In the genomic region with DNA sequence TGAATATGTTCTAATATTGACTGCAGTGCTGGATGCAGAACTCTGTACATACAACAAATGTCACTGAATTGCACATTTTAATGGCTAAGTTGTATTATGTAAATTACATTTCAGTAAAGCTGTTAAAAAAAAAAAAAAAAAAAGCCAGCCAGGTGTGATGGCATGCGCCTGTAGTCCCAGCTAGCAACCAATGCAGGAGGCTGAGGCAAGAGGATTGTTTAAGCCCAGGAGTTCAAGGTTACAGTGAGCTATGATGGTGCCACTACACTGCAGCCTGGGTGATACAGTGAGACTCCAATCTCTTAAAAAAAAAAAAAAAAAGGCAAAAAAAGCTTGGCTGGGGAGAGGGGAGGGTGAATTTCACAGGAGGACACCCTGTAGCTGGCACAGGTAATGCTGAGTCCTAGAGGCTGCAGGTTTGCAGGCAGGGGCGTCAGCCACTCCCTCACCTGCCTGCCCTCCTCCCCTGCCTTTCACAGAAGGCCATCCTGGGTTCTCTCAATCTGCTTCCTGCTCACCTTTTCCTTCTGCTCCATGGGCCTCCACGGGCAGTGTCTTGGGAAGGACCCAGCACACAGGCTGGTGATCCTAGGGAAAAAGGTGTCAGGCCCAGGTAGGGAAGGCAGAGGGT, we compare ENCODE assay signal across 1 cellular context.
TF ChIP-seq lines count a peak whose summit lies in the region.

No MANE protein-coding gene starts in this region.

TF ChIP-seq in HepG2, 621 proteins besides CTCF, POLR2A, EP300 and RAD21:
- TF ChIP-seq ZC3H13 (CRISPR knock-in tag; IDR thresholded peaks at IDR 0.05), result no peak
- TF ChIP-seq, protein P1, sequence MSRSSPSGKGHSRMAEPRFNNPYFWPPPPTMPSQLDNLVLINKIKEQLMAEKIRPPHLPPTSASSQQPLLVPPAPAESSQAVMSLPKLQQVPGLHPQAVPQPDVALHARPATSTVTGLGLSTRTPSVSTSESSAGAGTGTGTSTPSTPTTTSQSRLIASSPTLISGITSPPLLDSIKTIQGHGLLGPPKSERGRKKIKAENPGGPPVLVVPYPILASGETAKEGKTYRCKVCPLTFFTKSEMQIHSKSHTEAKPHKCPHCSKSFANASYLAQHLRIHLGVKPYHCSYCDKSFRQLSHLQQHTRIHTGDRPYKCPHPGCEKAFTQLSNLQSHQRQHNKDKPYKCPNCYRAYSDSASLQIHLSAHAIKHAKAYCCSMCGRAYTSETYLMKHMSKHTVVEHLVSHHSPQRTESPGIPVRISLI (CRISPR knock-in tag; IDR thresholded peaks at IDR 0.05; ENCODE audit: borderline replicate concordance), result peak; percentile 82
- no peak for TF ChIP-seq CCAR2 (optimal IDR thresholded peaks at IDR 0.05; ENCODE audit: low read depth, low read length)
- TF ChIP-seq GATAD2A (CRISPR knock-in tag; IDR thresholded peaks at IDR 0.05), result 0 out of 2 replicates have a peak, but pooled peaks have one; percentile 13
- TF ChIP-seq ZNF20 (CRISPR knock-in tag; IDR thresholded peaks at IDR 0.05), result no peak
- TF ChIP-seq RBM22 (optimal IDR thresholded peaks at IDR 0.05; ENCODE audit: low read length), result peak; percentile 77
- TF ChIP-seq HNF4A (CRISPR knock-in tag; IDR thresholded peaks at IDR 0.05), result peak; percentile 33; the same call in 1 of the 2 replicates
- TF ChIP-seq, protein P2, sequence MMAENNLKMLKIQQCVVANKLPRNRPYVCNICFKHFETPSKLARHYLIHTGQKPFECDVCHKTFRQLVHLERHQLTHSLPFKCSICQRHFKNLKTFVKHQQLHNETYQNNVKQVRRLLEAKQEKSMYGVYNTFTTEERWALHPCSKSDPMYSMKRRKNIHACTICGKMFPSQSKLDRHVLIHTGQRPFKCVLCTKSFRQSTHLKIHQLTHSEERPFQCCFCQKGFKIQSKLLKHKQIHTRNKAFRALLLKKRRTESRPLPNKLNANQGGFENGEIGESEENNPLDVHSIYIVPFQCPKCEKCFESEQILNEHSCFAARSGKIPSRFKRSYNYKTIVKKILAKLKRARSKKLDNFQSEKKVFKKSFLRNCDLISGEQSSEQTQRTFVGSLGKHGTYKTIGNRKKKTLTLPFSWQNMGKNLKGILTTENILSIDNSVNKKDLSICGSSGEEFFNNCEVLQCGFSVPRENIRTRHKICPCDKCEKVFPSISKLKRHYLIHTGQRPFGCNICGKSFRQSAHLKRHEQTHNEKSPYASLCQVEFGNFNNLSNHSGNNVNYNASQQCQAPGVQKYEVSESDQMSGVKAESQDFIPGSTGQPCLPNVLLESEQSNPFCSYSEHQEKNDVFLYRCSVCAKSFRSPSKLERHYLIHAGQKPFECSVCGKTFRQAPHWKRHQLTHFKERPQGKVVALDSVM (CRISPR knock-in tag; IDR thresholded peaks at IDR 0.05), result peak; percentile 89
